Comparison of ENCODE assay signal across 27 cellular contexts in the genomic region with DNA sequence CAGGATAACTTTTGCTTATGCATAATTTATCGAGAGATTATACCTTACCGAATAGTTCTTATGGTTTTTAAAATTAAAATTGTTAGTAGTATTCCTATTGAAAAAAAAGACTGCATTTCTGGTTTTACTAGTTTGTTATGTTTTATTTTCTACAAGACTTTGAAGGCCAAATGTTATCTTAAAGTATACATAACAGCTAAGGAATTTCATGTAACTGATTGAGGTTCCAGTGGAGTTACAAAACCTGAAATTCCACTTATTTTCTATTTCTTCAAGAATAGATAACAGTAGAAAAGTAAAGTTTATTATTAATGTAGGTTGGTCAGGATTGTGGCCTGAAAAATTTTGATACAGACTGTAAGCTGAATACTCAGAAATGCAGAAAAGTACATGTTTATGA.
"Had no signal": no experiment of that assay in that cellular context is flagged by ENCODE, and none has a peak within 500 bp of the region (broad histone marks: within the 10 kb centered on the region; RNA-seq: fewer than 3 reads in every experiment).

No MANE protein-coding gene starts in this region.

- H3K27me3 Mint-ChIP-seq: naive thymus-derived CD8-positive, alpha-beta T cell; progenitor cell of endocrine pancreas; stimulated activated naive B cell treated with anti-CD40 and anti-IgM and Interleukin-4, amounts not matched to agents 10 μg/mL and 1 μg/mL and 100 μg/mL, for 72 hours had no signal

- H3K4me3 Mint-ChIP-seq: naive thymus-derived CD8-positive, alpha-beta T cell; nephron; neural crest cell; stimulated activated naive B cell treated with anti-CD40 and anti-IgM and Interleukin-4, amounts not matched to agents 10 μg/mL and 1 μg/mL and 100 μg/mL, for 72 hours had no signal

- ATAC-seq: left colon; left lung; lower lobe of right lung; naive thymus-derived CD8-positive, alpha-beta T cell; right lobe of liver; stimulated activated naive B cell treated with anti-CD40 and anti-IgM and Interleukin-4, amounts not matched to agents 10 μg/mL and 1 μg/mL and 100 μg/mL, for 72 hours; stimulated activated naive CD8-positive, alpha-beta T cell treated with anti-CD3 and anti-CD28 coated beads, Interleukin-15, Interleukin-2, amounts not matched to agents 100 U/mL and 50 U/mL, for 24 hours had no signal

- H3K27me3 ChIP-seq: left lung, right atrium auricular region, right lobe of liver, stomach, testis, thyroid gland, transverse colon, upper lobe of left lung had no signal

- H3K27ac Mint-ChIP-seq: naive thymus-derived CD8-positive, alpha-beta T cell; nephron; progenitor cell of endocrine pancreas; stimulated activated naive B cell treated with anti-CD40 and anti-IgM and Interleukin-4, amounts not matched to agents 10 μg/mL and 1 μg/mL and 100 μg/mL, for 72 hours had no signal

- H3K4me3 ChIP-seq: left lung, lower lobe of right lung, right atrium auricular region, right lobe of liver, smooth muscle cell, stomach, testis, thyroid gland, transverse colon, upper lobe of left lung had no signal

- DNase-seq: hippocampal formation; left colon; left lung; lower lobe of right lung; mammary epithelial cell; mesenchymal stem cell; naive thymus-derived CD8-positive, alpha-beta T cell; nucleus accumbens; right lobe of liver; stimulated activated CD4-positive, alpha-beta T cell treated with anti-CD3 and anti-CD28 coated beads, Interleukin-1b, Interleukin-23, amount 100 ng/mL, for 48 hours; stimulated activated CD4-positive, alpha-beta T cell treated with anti-CD3 and anti-CD28 coated beads, Interleukin-2, amount 100 ng/mL, for 48 hours; stimulated activated CD4-positive, alpha-beta T cell treated with anti-CD3 and anti-CD28 coated beads, Interleukin-4, amount 100 ng/mL, for 4 hours; stimulated activated CD8-positive, alpha-beta memory T cell treated with anti-CD3 and anti-CD28 coated beads, Interleukin-4, amount 100 ng/mL, for 48 hours; stimulated activated naive B cell treated with anti-CD40 and anti-IgM and Interleukin-4, amounts not matched to agents 10 μg/mL and 1 μg/mL and 100 μg/mL, for 72 hours; stimulated activated naive CD8-positive, alpha-beta T cell treated with anti-CD3 and anti-CD28 coated beads, Interleukin-15, Interleukin-2, amounts not matched to agents 100 U/mL and 50 U/mL, for 24 hours; stomach; testis; thyroid gland; transverse colon; upper lobe of left lung had no signal

- H3K36me3 ChIP-seq: left lung, lower lobe of right lung, right atrium auricular region, right lobe of liver, stomach, thyroid gland, transverse colon, upper lobe of left lung had no signal

- H3K4me1 ChIP-seq: left lung, lower lobe of right lung, right atrium auricular region, right lobe of liver, stomach, testis, thyroid gland, transverse colon, upper lobe of left lung had no signal

- H3K9me3 Mint-ChIP-seq: nephron; stimulated activated naive B cell treated with anti-CD40 and anti-IgM and Interleukin-4, amounts not matched to agents 10 μg/mL and 1 μg/mL and 100 μg/mL, for 72 hours had no signal

- H3K4me1 Mint-ChIP-seq: naive thymus-derived CD8-positive, alpha-beta T cell; neural crest cell; stimulated activated naive B cell treated with anti-CD40 and anti-IgM and Interleukin-4, amounts not matched to agents 10 μg/mL and 1 μg/mL and 100 μg/mL, for 72 hours had no signal

- H3K36me3 Mint-ChIP-seq: naive thymus-derived CD8-positive, alpha-beta T cell; stimulated activated naive B cell treated with anti-CD40 and anti-IgM and Interleukin-4, amounts not matched to agents 10 μg/mL and 1 μg/mL and 100 μg/mL, for 72 hours had no signal

- H3K27ac ChIP-seq: left lung, lower lobe of right lung, right atrium auricular region, right lobe of liver, stomach, testis, thyroid gland, transverse colon, upper lobe of left lung had no signal

- H3K9me3 ChIP-seq: lower lobe of right lung, right atrium auricular region, right lobe of liver, testis, thyroid gland, transverse colon, upper lobe of left lung had no signal

- H3K4me2 ChIP-seq: smooth muscle cell had no signal

- FAIRE-seq: keratinocyte, urothelium cell line had no signal
